Comparison of ENCODE assay signal across 8 cellular contexts in the genomic region with DNA sequence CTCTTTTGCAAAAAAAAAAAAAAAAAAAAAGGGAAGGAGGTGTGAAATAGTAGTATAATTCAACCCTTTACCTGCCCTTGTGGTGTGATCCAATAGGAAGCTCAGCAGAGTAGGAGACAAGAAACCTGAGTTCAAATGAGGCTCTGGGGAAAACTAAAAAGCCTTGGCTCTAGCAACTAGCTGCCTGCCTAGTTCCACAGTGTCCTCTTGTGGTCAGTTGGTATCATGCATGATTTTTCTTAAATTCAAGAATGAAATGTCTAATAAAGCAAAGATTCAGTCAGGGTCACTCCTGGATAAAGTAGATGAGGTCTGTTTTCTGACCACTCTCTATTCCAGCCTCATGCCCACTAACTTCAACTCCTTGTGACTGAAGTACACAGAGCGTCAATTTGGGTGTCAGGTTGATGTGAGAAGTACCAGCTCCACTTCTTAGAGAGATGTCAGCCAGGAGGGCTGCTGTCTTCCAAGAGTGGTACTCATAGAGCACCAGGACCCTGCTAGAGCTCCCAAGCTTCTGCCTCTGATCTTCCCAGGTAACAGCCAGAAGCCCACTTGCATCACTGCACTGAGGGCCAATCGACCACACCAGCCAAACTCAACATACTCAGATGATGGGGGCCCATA. TPM values are rescaled to one million over a fixed set of nuclear protein-coding genes. Genes with fewer than 3 reads are reported as not detected.
DNase-seq lines count a peak whose midpoint lies in the region; ATAC-seq and TF ChIP-seq lines count a peak whose summit lies in the region.

No MANE protein-coding gene starts in this region.

- no peaks in the 10 kb centered on the region for H3K9me3 Mint-ChIP-seq in activated CD4-positive, alpha-beta T cell treated with anti-CD3 and anti-CD28 coated beads, Interleukin-2, amount 10 ng/mL, durations not matched to agents 7 days and 5 days
- no peaks in the 10 kb centered on the region for H3K9me3 Mint-ChIP-seq in osteocyte (ENCODE audit: unreplicated experiment)

- CTCF ChIA-PET in activated CD4-positive, alpha-beta T cell treated with anti-CD3 and anti-CD28 coated beads, Interleukin-2, amount 10 ng/mL, durations not matched to agents 7 days and 5 days (lab: Charles Lee) = interaction anchor here (0.8 to 1.3 kb wide), 3 partner anchors 9 to 1349 kb away, joined by 3 to 4 read pairs (median 4); no protein-coding TSS in a partner anchor

- peaks cover 7% of the 10 kb centered on the region for H3K4me1 Mint-ChIP-seq in activated CD4-positive, alpha-beta T cell treated with anti-CD3 and anti-CD28 coated beads, Interleukin-2, amount 10 ng/mL, durations not matched to agents 7 days and 5 days
- H3K4me1 Mint-ChIP-seq in osteocyte (ENCODE audit: unreplicated experiment) = peaks cover 34% of the 10 kb centered on the region

- H3K36me3 ChIP-seq in OCI-LY1 (ENCODE audit: insufficient read depth, low read length) = no peaks in the 10 kb centered on the region
- H3K36me3 ChIP-seq in aorta (ENCODE audit: control insufficient read depth in 1 of 2, insufficient read depth in 2 of 2, low read length in 1 of 2) = no peaks in the 10 kb centered on the region

- TF ChIP-seq CTCF in OCI-LY1 (IDR thresholded peaks at IDR 0.05; ENCODE audit: low read length) = peak; percentile 91
- TF ChIP-seq CTCF in dorsolateral prefrontal cortex (IDR thresholded peaks at IDR 0.05 in 54 of 56, conservative IDR thresholded peaks at IDR 0.05 in 2 of 56; ENCODE audit: low read depth in 1 of 56, partially characterized antibody in 56 of 56) = peak in 55 of 56 donors; percentile 20 to 72 (median 59)
- peak; percentile 87 for TF ChIP-seq CTCF in osteocyte (IDR thresholded peaks at IDR 0.05)

- no peak overlapping the region for H3K9ac ChIP-seq in OCI-LY1 (ENCODE audit: low read length)

- H3K27ac ChIP-seq in OCI-LY1 (ENCODE audit: low read depth, low read length, poor library complexity, severe bottlenecking) = no peak overlapping the region
- no peak overlapping the region for H3K27ac ChIP-seq in dorsolateral prefrontal cortex
- no peak overlapping the region for H3K27ac ChIP-seq in aorta (ENCODE audit: low read depth in 1 of 2, low read length in 2 of 2)

- DNase-seq in activated CD4-positive, alpha-beta T cell treated with anti-CD3 and anti-CD28 coated beads, Interleukin-2, amount 10 ng/mL, durations not matched to agents 7 days and 5 days = peak; percentile 26
- DNase-seq in activated CD4-positive, alpha-beta T cell treated with anti-CD3 and anti-CD28 coated beads for 4 hours = no peak
- no peak for DNase-seq in dorsolateral prefrontal cortex
- DNase-seq in osteocyte (ENCODE audit: extremely low spot score, unreplicated experiment) = no peak
- DNase-seq in KG1 (lab: John Stamatoyannopoulos, UW) = no peak
- no peak for DNase-seq in aorta

- no peak overlapping the region for H2AFZ ChIP-seq in OCI-LY1 (ENCODE audit: low read length)

- no peak overlapping the region for H3K4me2 ChIP-seq in OCI-LY1 (ENCODE audit: low read length)

- H3K4me3 ChIP-seq in OCI-LY1 (ENCODE audit: low read depth, low read length, poor library complexity, severe bottlenecking) = no peak overlapping the region
- no peak overlapping the region for H3K4me3 ChIP-seq in dorsolateral prefrontal cortex
- no peak overlapping the region for H3K4me3 ChIP-seq in aorta (ENCODE audit: low read length in 2 of 2)

- no peaks in the 10 kb centered on the region for H3F3A ChIP-seq in OCI-LY1 (ENCODE audit: insufficient read depth, low read length)

- H4K20me1 ChIP-seq in OCI-LY1 (ENCODE audit: insufficient read depth, low read length) = no peaks in the 10 kb centered on the region

- H3K79me2 ChIP-seq in OCI-LY1 (ENCODE audit: insufficient read depth, low read length) = no peaks in the 10 kb centered on the region

- H3K36me3 Mint-ChIP-seq in activated CD4-positive, alpha-beta T cell treated with anti-CD3 and anti-CD28 coated beads, Interleukin-2, amount 10 ng/mL, durations not matched to agents 7 days and 5 days (ENCODE audit: low read depth) = peaks cover under 1% of the 10 kb centered on the region
- H3K36me3 Mint-ChIP-seq in osteocyte (ENCODE audit: unreplicated experiment) = no peaks in the 10 kb centered on the region

- no peak for ATAC-seq in aorta (ENCODE audit: low FRiP score)

- no peak overlapping the region for H3K4me3 Mint-ChIP-seq in activated CD4-positive, alpha-beta T cell treated with anti-CD3 and anti-CD28 coated beads, Interleukin-2, amount 10 ng/mL, durations not matched to agents 7 days and 5 days
- H3K4me3 Mint-ChIP-seq in osteocyte (ENCODE audit: unreplicated experiment) = no peak overlapping the region

- TF ChIP-seq RAD21 in Ishikawa (IDR thresholded peaks at IDR 0.05; ENCODE audit: low read depth) = peak; percentile 94

- WGBS in aorta, 2 donors = 82 to 84% methylated on average over 2 of the region's 2 CpGs

- POLR2A ChIA-PET in activated CD4-positive, alpha-beta T cell treated with anti-CD3 and anti-CD28 coated beads, Interleukin-2, amount 10 ng/mL, durations not matched to agents 7 days and 5 days (lab: Charles Lee) = no interaction called here

- H3K9me3 ChIP-seq in OCI-LY1 (ENCODE audit: low read length) (no peaks in the 10 kb centered on the region), aorta (ENCODE audit: control insufficient read depth, low read length) (no peaks in the 10 kb centered on the region)

- no peaks in the 10 kb centered on the region for H3K4me1 ChIP-seq in OCI-LY1 (ENCODE audit: insufficient read depth, low read length, severe bottlenecking)
- H3K4me1 ChIP-seq in aorta (ENCODE audit: control insufficient read depth in 1 of 2, insufficient read depth in 2 of 2, low read length in 2 of 2) = no peaks in the 10 kb centered on the region

- H3K27me3 ChIP-seq in OCI-LY1 (ENCODE audit: insufficient read depth, low read length) (no peaks in the 10 kb centered on the region), dorsolateral prefrontal cortex (no peaks in the 10 kb centered on the region), aorta (ENCODE audit: control insufficient read depth in 1 of 2, insufficient read depth in 2 of 2, low read length in 1 of 2) (no peaks in the 10 kb centered on the region)

- H3K27ac Mint-ChIP-seq in activated CD4-positive, alpha-beta T cell treated with anti-CD3 and anti-CD28 coated beads, Interleukin-2, amount 10 ng/mL, durations not matched to agents 7 days and 5 days = no peak overlapping the region
- H3K27ac Mint-ChIP-seq in osteocyte (ENCODE audit: unreplicated experiment) = no peak overlapping the region

- no peaks in the 10 kb centered on the region for H3K9me2 ChIP-seq in OCI-LY1 (ENCODE audit: low read depth, low read length)

- no peak for TF ChIP-seq EP300 in Ishikawa (IDR thresholded peaks at IDR 0.05; ENCODE audit: borderline replicate concordance)

- intact Hi-C loops in dorsolateral prefrontal cortex (cut with DNase I) = loop anchor here (10.0 kb wide), 1 partner anchor 265 kb away; no protein-coding TSS in a partner anchor
- intact Hi-C loops in aorta (cut with DNase I) = loop anchor here in 1 of 2 donors (2.0 kb wide), 1 partner anchor 269 kb away; no protein-coding TSS in a partner anchor

- H3K27me3 Mint-ChIP-seq in activated CD4-positive, alpha-beta T cell treated with anti-CD3 and anti-CD28 coated beads, Interleukin-2, amount 10 ng/mL, durations not matched to agents 7 days and 5 days = peaks cover 3% of the 10 kb centered on the region
- no peaks in the 10 kb centered on the region for H3K27me3 Mint-ChIP-seq in osteocyte (ENCODE audit: unreplicated experiment)

TF ChIP-seq in Ishikawa, 13 proteins besides CTCF, POLR2A, EP300 and RAD21 (continues in another document):
- TF ChIP-seq, protein P1, sequence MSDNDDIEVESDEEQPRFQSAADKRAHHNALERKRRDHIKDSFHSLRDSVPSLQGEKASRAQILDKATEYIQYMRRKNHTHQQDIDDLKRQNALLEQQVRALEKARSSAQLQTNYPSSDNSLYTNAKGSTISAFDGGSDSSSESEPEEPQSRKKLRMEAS (IDR thresholded peaks at IDR 0.05) = no peak
- TF ChIP-seq FOXM1 (IDR thresholded peaks at IDR 0.05; ENCODE audit: borderline replicate concordance, low read depth) (no peak), ZBTB7A (IDR thresholded peaks at IDR 0.05; ENCODE audit: low read depth) (no peak), EGR1 (IDR thresholded peaks at IDR 0.05) (no peak), NFIC (IDR thresholded peaks at IDR 0.05) (no peak), CEBPB (IDR thresholded peaks at IDR 0.05) (no peak), CREB1 (IDR thresholded peaks at IDR 0.05; ENCODE audit: low read depth) (no peak), TCF12 (IDR thresholded peaks at IDR 0.05; ENCODE audit: low read depth) (no peak), TAF1 (IDR thresholded peaks at IDR 0.05; ENCODE audit: low read depth) (no peak), TEAD4 (IDR thresholded peaks at IDR 0.05) (no peak), YY1 (IDR thresholded peaks at IDR 0.05; ENCODE audit: low read depth) (no peak)
- TF ChIP-seq, protein P2, sequence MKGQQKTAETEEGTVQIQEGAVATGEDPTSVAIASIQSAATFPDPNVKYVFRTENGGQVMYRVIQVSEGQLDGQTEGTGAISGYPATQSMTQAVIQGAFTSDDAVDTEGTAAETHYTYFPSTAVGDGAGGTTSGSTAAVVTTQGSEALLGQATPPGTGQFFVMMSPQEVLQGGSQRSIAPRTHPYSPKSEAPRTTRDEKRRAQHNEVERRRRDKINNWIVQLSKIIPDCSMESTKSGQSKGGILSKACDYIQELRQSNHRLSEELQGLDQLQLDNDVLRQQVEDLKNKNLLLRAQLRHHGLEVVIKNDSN (IDR thresholded peaks at IDR 0.05) = no peak

RNA-seq across cellular contexts. Expression of a gene that starts 10.5 kb away (rescaled TPM):
- 10 to 100 TPM; 76.7 to 79.1 TPM for total RNA-seq in activated CD4-positive, alpha-beta T cell treated with anti-CD3 and anti-CD28 coated beads, Interleukin-2, amount 10 ng/mL, durations not matched to agents 7 days and 5 days
- total RNA-seq in dorsolateral prefrontal cortex (10 to 100 TPM; 16.7 to 34.2 (median 24.6) TPM), osteocyte (32.7 and 35.5 TPM in 2 replicates), aorta (10 to 100 TPM; 21.1 to 29.3 TPM)
- polyA plus RNA-seq in aorta = 100 to 1,000 TPM in 1 of 2 donors, 10 to 100 TPM in 1; 49.7 to 111 TPM

RNA-seq across cellular contexts. Expression of a gene that starts 15.6 kb away (rescaled TPM):
- total RNA-seq in activated CD4-positive, alpha-beta T cell treated with anti-CD3 and anti-CD28 coated beads, Interleukin-2, amount 10 ng/mL, durations not matched to agents 7 days and 5 days = 10 to 100 TPM; 33.2 to 35.8 TPM
- total RNA-seq in dorsolateral prefrontal cortex (10 to 100 TPM; 38.2 to 86.2 (median 63.0) TPM), osteocyte (21.2 and 28.4 TPM in 2 replicates), aorta (10 to 100 TPM; 35.8 to 37.5 TPM)
- 10 to 100 TPM in 1 of 2 donors, 1 to 10 TPM in 1; 7.0 to 10.5 TPM for polyA plus RNA-seq in aorta
